In genomic region chr18:73099759-73100158, GRCh38 we compare ENCODE assay signal across 21 cellular contexts.
"Had no signal": no experiment of that assay in that cellular context is flagged by ENCODE, and none has a peak within 500 bp of the region (broad histone marks: within the 10 kb centered on the region; RNA-seq: fewer than 3 reads in every experiment).

No MANE protein-coding gene starts in this region.

- H3K27ac ChIP-seq: brain microvascular endothelial cell, epithelial cell of prostate, heart left ventricle, lower lobe of right lung, tibial nerve, uterus had no signal

- ATAC-seq: activated CD4-positive, CD25-positive, alpha-beta regulatory T cell treated with anti-CD3 and anti-CD28 coated beads, Interleukin-2, amount 50 U/mL, for 24 hours; activated T-helper 17 cell treated with anti-CD3 and anti-CD28 coated beads, Interleukin-2, amount 50 U/mL, for 72 hours; heart left ventricle; left cardiac atrium; lower lobe of right lung; right cardiac atrium had no signal

- H3K27me3 ChIP-seq: brain microvascular endothelial cell, heart left ventricle, tibial nerve, uterus had no signal

- H3K4me1 ChIP-seq: heart left ventricle, lower lobe of right lung, tibial nerve, uterus had no signal

- H3K4me3 ChIP-seq: heart left ventricle, lower lobe of right lung, tibial nerve, uterus had no signal

- H3K4me3 Mint-ChIP-seq: activated T-helper 17 cell treated with anti-CD3 and anti-CD28 coated beads, Interleukin-2, amount 50 U/mL, for 72 hours; nephron had no signal

- H3K27ac Mint-ChIP-seq: activated T-helper 17 cell treated with anti-CD3 and anti-CD28 coated beads, Interleukin-2, amount 50 U/mL, for 72 hours; nephron; progenitor cell of endocrine pancreas had no signal

- DNase-seq: activated naive CD4-positive, alpha-beta T cell treated with Interleukin-2 at 50 U/mL for 16 hours; anterior cingulate cortex; brain microvascular endothelial cell; dermis blood vessel endothelial cell; heart left ventricle; left cardiac atrium; lower lobe of right lung; occipital lobe; right cardiac atrium; small intestine; stimulated activated CD4-positive, alpha-beta T cell treated with anti-CD3 and anti-CD28 coated beads, Interleukin-4, amount 100 ng/mL, for 4 hours; stimulated activated CD8-positive, alpha-beta memory T cell treated with anti-CD3 and anti-CD28 coated beads, Interleukin-4, amount 100 ng/mL, for 48 hours; stimulated activated naive CD4-positive, alpha-beta T cell treated with Interleukin-2 at 50 U/mL for 16 hours; substantia nigra; uterus had no signal

- H3K36me3 ChIP-seq: brain microvascular endothelial cell, heart left ventricle, lower lobe of right lung, tibial nerve, uterus had no signal

- H3K9me3 Mint-ChIP-seq: nephron had no signal

- H3K4me1 Mint-ChIP-seq: activated T-helper 17 cell treated with anti-CD3 and anti-CD28 coated beads, Interleukin-2, amount 50 U/mL, for 72 hours; nephron had no signal

- H3K27me3 Mint-ChIP-seq: activated T-helper 17 cell treated with anti-CD3 and anti-CD28 coated beads, Interleukin-2, amount 50 U/mL, for 72 hours; progenitor cell of endocrine pancreas had no signal

- H3K9me3 ChIP-seq: lower lobe of right lung, tibial nerve, uterus had no signal
